Comparison of ENCODE assay signal across 6 cellular contexts in the genomic region with DNA sequence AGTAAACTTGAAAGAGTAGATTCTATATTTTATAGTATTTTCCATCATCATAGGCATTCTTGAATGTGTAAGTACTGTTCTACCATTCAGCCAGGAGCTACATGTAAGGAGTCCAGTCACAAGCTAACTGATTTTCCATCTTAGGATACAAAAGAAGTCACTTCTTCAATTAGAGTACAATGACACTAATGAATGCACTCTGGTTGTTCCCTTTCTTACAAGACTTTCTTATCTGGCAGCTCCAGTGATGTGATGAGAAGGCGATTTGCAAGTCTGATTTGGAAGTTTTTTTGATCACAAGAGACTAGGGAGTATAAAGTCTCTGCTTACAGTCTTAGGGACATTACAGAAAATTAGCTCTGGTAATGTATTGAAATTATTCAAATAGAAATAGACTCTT.
"Had no signal": no experiment of that assay in that cellular context is flagged by ENCODE, and none has a peak within 500 bp of the region (broad histone marks: within the 10 kb centered on the region; RNA-seq: fewer than 3 reads in every experiment).

No MANE protein-coding gene starts in this region.

- H3K4me3 ChIP-seq: GM23248, HAP-1 had no signal

- H3K36me3 ChIP-seq: HAP-1 had no signal

- H3K9ac ChIP-seq: GM23248 had no signal

- H3K9me3 ChIP-seq: HAP-1 had no signal

- DNase-seq: GM23248, GOT3, H7, HFFc6 had no signal

- H3K27ac ChIP-seq: GM23248, HL-60 had no signal

- H2AFZ ChIP-seq: GM23248 had no signal
